ENCODE assay signal across 8 cellular contexts in the genomic region with DNA sequence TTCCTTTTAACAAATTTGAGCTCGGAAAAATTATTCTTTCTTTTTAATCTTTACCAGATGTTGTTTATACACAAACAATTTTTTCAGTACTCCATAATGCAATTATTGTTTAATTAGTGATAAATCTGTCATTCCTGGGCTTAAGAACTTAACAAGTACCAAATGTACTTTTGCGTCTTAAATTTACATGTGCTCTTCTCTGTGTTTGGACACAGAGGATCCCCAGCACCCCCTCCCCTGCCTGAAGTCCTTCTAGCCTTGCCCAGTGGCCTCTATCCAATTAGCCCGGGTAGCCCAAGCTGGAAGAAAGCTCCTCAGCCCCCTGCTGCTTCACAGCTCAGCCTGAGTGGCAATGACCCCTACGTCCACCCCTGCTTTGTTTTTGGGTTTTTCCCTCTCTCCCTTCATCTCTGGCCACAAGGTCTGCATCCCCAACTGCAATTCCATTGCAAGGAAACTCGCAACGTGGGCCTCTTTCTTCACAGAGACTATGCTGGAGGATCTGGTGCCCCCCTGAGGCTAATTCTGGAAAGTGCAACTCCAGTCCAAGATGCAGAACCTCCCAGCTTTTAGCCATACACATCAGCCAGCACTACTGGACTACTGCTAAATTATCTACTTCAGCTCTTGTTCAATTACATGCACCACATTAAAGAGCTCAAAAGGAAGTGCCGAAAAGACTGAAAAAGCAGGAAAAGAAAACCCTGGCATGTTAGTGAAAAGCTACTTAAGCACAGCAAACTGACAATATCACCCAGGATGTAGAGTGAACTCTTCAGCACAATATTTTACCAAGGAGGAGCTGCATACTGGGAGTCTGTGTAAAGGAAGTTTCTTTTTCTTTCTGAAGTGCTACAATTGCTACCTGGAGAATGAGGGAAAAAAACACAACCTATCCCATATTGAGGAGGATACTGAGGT.
DNase-seq lines count a peak whose midpoint lies in the region; ATAC-seq and TF ChIP-seq lines count a peak whose summit lies in the region.

No MANE protein-coding gene starts in this region.

- H3K27ac ChIP-seq in 22Rv1 = peak overlapping the region; percentile 7; the same call in 1 of the 2 replicates

- no peak overlapping the region for H3K4me3 Mint-ChIP-seq in chondrocyte (ENCODE audit: unreplicated experiment)

- H3K27me3 Mint-ChIP-seq in chondrocyte (ENCODE audit: low read depth) = no peaks in the 10 kb centered on the region

- peaks cover 48% of the 10 kb centered on the region for H3K4me1 Mint-ChIP-seq in chondrocyte (ENCODE audit: low read depth)

- peak; percentile 64 for DNase-seq in NCI-H2171 treated with DMSO at 0.1 percent for 48 hours (lab: John Stamatoyannopoulos, UW)
- DNase-seq in chondrocyte (ENCODE audit: low spot score) = no peak
- DNase-seq in left colon = peak; percentile 60 to 71
- DNase-seq in stimulated activated CD4-positive, alpha-beta T cell treated with anti-CD3 and anti-CD28 coated beads, Interleukin-4, amount 100 ng/mL, for 48 hours (ENCODE audit: low read depth in 2 of 2) = peak; percentile 32 to 36

- H3K4me3 ChIP-seq in WI38 (ENCODE audit: low read depth, low read length) = no peak overlapping the region

- H3K27ac Mint-ChIP-seq in chondrocyte (ENCODE audit: unreplicated experiment) = peak overlapping the region; percentile 5

- H3K9me3 Mint-ChIP-seq in chondrocyte (ENCODE audit: low read depth) = no peaks in the 10 kb centered on the region

- ATAC-seq in left colon (peak; percentile 42), HG03108 (IDR thresholded peaks at IDR 0.05; ENCODE audit: unreplicated experiment) (no peak)

- intact Hi-C loops in left colon (cut with DNase I, micrococcal nuclease) = loop anchor here in 1 of 2 donors (5.0 kb wide), 2 partner anchors 349 to 449 kb away; no protein-coding TSS in a partner anchor

- TF ChIP-seq CTCF in 22Rv1 (IDR thresholded peaks at IDR 0.05) (peak; percentile 92), GM12873 (IDR thresholded peaks at IDR 0.05; ENCODE audit: insufficient read depth, low read depth, low read length, missing control alignments) (peak; percentile 89), WI38 (IDR thresholded peaks at IDR 0.05; ENCODE audit: low read depth, low read length) (peak; percentile 91), chondrocyte (IDR thresholded peaks at IDR 0.05) (peak; percentile 93)

- H3K36me3 Mint-ChIP-seq in chondrocyte (ENCODE audit: low read depth) = peaks cover 2% of the 10 kb centered on the region
